ENCODE assay signal across 26 cellular contexts in genomic region chr16:16140537-16140936, GRCh38.
"Had no signal": no experiment of that assay in that cellular context is flagged by ENCODE, and none has a peak within 500 bp of the region (broad histone marks: within the 10 kb centered on the region; RNA-seq: fewer than 3 reads in every experiment).

No MANE protein-coding gene starts in this region.

- DNase-seq: hippocampal formation; kidney glomerular epithelial cell; left colon; left lung; midbrain; mucosa of descending colon; naive thymus-derived CD4-positive, alpha-beta T cell; ovary; stimulated activated CD4-positive, alpha-beta T cell treated with anti-CD3 and anti-CD28 coated beads, Interleukin-1b, Interleukin-23, amount 100 ng/mL, for 48 hours; stimulated activated CD4-positive, alpha-beta T cell treated with anti-CD3 and anti-CD28 coated beads, Interleukin-2, amount 100 ng/mL, for 48 hours; stimulated activated CD4-positive, alpha-beta T cell treated with anti-CD3 and anti-CD28 coated beads, Interleukin-4, amount 100 ng/mL, for 4 hours; stimulated activated CD8-positive, alpha-beta memory T cell treated with anti-CD3 and anti-CD28 coated beads, Interleukin-4, amount 100 ng/mL, for 48 hours; stimulated activated naive B cell treated with anti-CD40 and anti-IgM and Interleukin-4, amounts not matched to agents 10 μg/mL and 1 μg/mL and 100 μg/mL, for 72 hours; stimulated activated naive CD8-positive, alpha-beta T cell treated with anti-CD3 and anti-CD28 coated beads, Interleukin-15, Interleukin-2, amounts not matched to agents 100 U/mL and 50 U/mL, for 24 hours; stomach; tibial artery; trophoblast cell; upper lobe of right lung had no signal

- ATAC-seq: left colon; left lung; mucosa of descending colon; naive thymus-derived CD4-positive, alpha-beta T cell; natural killer cell treated with Interleukin-12 subunit alpha and Interleukin-12 subunit beta and Interleukin-15 and Interleukin-18, amount 100 ng/mL, for 72 hours; stimulated activated naive B cell treated with anti-CD40 and anti-IgM and Interleukin-4, amounts not matched to agents 10 μg/mL and 1 μg/mL and 100 μg/mL, for 72 hours; stimulated activated naive CD8-positive, alpha-beta T cell treated with anti-CD3 and anti-CD28 coated beads, Interleukin-15, Interleukin-2, amounts not matched to agents 100 U/mL and 50 U/mL, for 24 hours; upper lobe of right lung had no signal

- FAIRE-seq: keratinocyte, urothelium cell line had no signal

- H3K27me3 ChIP-seq: left lung, ovary, right atrium auricular region, stomach, suprapubic skin, tibial artery, upper lobe of right lung had no signal

- H3K4me3 ChIP-seq: left lung, lung, mucosa of descending colon, ovary, right atrium auricular region, smooth muscle cell, stomach, suprapubic skin, thoracic aorta, tibial artery, upper lobe of right lung had no signal

- H3K36me3 ChIP-seq: ovary had no signal

- H3K9me3 ChIP-seq: left lung, mucosa of descending colon, ovary, right atrium auricular region, stomach, suprapubic skin, thoracic aorta, tibial artery, upper lobe of right lung had no signal

- H3K4me1 ChIP-seq: left lung, right atrium auricular region, stomach, suprapubic skin, tibial artery, upper lobe of right lung had no signal

- H3K4me2 ChIP-seq: smooth muscle cell had no signal

- H3K27ac ChIP-seq: left lung, ovary, right atrium auricular region, stomach, suprapubic skin, thoracic aorta, tibial artery, upper lobe of right lung had no signal
